In the genomic region with DNA sequence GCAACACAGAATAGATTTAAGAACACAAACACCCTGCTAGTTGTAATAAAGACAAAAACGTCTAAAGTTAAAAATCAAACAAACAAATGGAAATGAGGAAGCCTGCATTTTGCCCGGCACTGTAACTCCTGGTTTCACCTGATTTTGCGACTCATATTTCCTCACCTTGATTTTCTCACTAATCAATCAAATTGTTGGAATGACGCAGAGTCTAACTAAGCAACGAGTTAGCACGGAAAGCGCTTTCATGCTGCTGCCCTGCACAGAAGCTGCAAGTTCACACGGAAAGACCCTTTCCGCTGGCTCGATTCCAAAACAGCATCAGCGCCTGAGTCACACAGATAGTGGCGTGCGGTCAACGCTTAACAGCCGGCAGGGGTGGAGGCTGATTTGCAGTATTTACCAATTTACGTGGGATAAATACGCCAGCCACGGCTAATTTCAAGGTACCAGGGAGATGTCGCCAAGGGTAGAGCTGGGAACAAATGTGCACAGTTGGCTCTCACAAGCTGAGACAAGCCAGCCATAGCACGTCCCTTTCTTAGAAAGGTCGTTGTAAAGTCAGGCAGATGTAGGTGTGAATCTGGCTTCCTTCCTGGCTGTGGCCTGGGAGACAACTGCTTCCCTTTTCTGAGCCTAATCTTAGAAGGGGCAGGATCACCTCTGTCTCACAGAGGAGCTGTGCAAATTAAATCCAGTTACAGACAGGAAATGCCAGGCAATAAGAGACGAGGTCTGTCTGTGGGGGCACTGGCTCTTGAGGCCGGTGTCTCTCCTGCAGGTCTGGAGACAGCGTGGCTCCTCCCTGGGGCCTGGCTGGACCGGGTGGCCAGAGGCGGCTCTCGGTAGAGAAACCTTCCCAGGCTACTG, we compare ENCODE assay signal across 8 cellular contexts.
DNase-seq lines count a peak whose midpoint lies in the region; ATAC-seq and TF ChIP-seq lines count a peak whose summit lies in the region.

No MANE protein-coding gene starts in this region.

- no peaks in the 10 kb centered on the region for H3K36me3 ChIP-seq in MM.1S (replicated peaks; ENCODE audit: insufficient read depth, low read length)
- no peaks in the 10 kb centered on the region for H3K36me3 ChIP-seq in mesendoderm (ENCODE audit: control insufficient read depth, insufficient read depth, low read length)

- H3F3A ChIP-seq in MM.1S (ENCODE audit: insufficient read depth, low read length), result peaks cover 3% of the 10 kb centered on the region; the same call in 1 of the 2 replicates

- H3K9me3 ChIP-seq in MM.1S (replicated peaks; ENCODE audit: insufficient read depth, low read length), result no peaks in the 10 kb centered on the region

- no peak overlapping the region for H2BK15ac ChIP-seq in mesendoderm (replicated peaks; ENCODE audit: low read depth)

- peak overlapping the region; percentile 74 for H3K27ac ChIP-seq in MM.1S (ENCODE audit: low read length)
- no peak overlapping the region for H3K27ac ChIP-seq in mesendoderm (ENCODE audit: low read depth, low read length)

- peak overlapping the region; percentile 43 for H3K9ac ChIP-seq in MM.1S (ENCODE audit: low read length)
- no peak overlapping the region for H3K9ac ChIP-seq in mesendoderm (ENCODE audit: low read length)

- H3K4me3 ChIP-seq in MM.1S (ENCODE audit: low read length) (peak overlapping the region; percentile 22; the same call in 1 of the 2 replicates), mesendoderm (ENCODE audit: low read length) (no peak overlapping the region)

- TF ChIP-seq CTCF in MM.1S (IDR thresholded peaks at IDR 0.05; ENCODE audit: low read length), result no peak

- H3K79me2 ChIP-seq in MM.1S (ENCODE audit: low read length) (no peaks in the 10 kb centered on the region), mesendoderm (ENCODE audit: control insufficient read depth, insufficient read depth, low read length) (no peaks in the 10 kb centered on the region)

- no peak overlapping the region for H2BK5ac ChIP-seq in mesendoderm (ENCODE audit: low read length)

- H3K23ac ChIP-seq in mesendoderm (ENCODE audit: low read length), result no peak overlapping the region

- H2AFZ ChIP-seq in MM.1S (ENCODE audit: low read length), result peak overlapping the region; percentile 59

- peak overlapping the region; percentile 62 for H3K4me2 ChIP-seq in MM.1S (ENCODE audit: low read depth, low read length)
- no peak overlapping the region for H3K4me2 ChIP-seq in mesendoderm (ENCODE audit: low read length)

- H2AK5ac ChIP-seq in mesendoderm (ENCODE audit: low read length), result no peak overlapping the region

- H3K27me3 ChIP-seq in MM.1S (replicated peaks; ENCODE audit: insufficient read depth, low read length) (no peaks in the 10 kb centered on the region), mesendoderm (ENCODE audit: insufficient read depth, low read length, poor library complexity) (no peaks in the 10 kb centered on the region)

- H2BK120ac ChIP-seq in mesendoderm (ENCODE audit: low read depth, low read length), result no peak overlapping the region

- H3K56ac ChIP-seq in mesendoderm (ENCODE audit: low read length), result peak overlapping the region; percentile 4

- DNase-seq in COR-L47 (lab: John Stamatoyannopoulos, UW) (peak; percentile 90), MM.1S (peak; percentile 83), mesendoderm (peak; percentile 83), germinal center (ENCODE audit: low spot score) (no peak)
- peak; percentile 60 for DNase-seq in activated CD4-positive, CD25-positive, alpha-beta regulatory T cell treated with anti-CD3 and anti-CD28 coated beads, Interleukin-2, amount 50 U/mL, for 16 hours (ENCODE audit: low read depth, low spot score)
- DNase-seq in central memory CD4-positive, alpha-beta T cell, result peak; percentile 77
- DNase-seq in stimulated activated CD8-positive, alpha-beta memory T cell treated with anti-CD3 and anti-CD28 coated beads, Interleukin-7, amount 100 ng/mL, for 48 hours (ENCODE audit: extremely low read depth in 1 of 2, low read depth in 1 of 2), result peak; percentile 72 to 86

- H3K79me1 ChIP-seq in mesendoderm (ENCODE audit: low read length), result no peaks in the 10 kb centered on the region

- H4K8ac ChIP-seq in mesendoderm (ENCODE audit: low read depth, low read length), result no peak overlapping the region

- H4K5ac ChIP-seq in mesendoderm (ENCODE audit: low read length), result no peak overlapping the region

- peaks cover 31% of the 10 kb centered on the region for H3K4me1 ChIP-seq in MM.1S (ENCODE audit: low read length)
- H3K4me1 ChIP-seq in mesendoderm (ENCODE audit: control insufficient read depth, low read depth, low read length), result peaks cover 1% of the 10 kb centered on the region

- H3K18ac ChIP-seq in mesendoderm (ENCODE audit: low read length), result no peak overlapping the region

- no CpG with 5 or more reads among the region's 27 CpGs for WGBS in mesendoderm (ENCODE audit: extremely low coverage, insufficient coverage, low lambda C conversion rate)

- H3K9me2 ChIP-seq in MM.1S (replicated peaks; ENCODE audit: insufficient read depth, low read length), result no peaks in the 10 kb centered on the region

- peak; percentile 60 for ATAC-seq in GM21576 (IDR thresholded peaks at IDR 0.05; ENCODE audit: unreplicated experiment)

- H4K20me1 ChIP-seq in MM.1S (ENCODE audit: insufficient read depth, low read length), result no peaks in the 10 kb centered on the region

- H3K4ac ChIP-seq in mesendoderm (ENCODE audit: low read depth, low read length), result no peak overlapping the region
